Comparison of ENCODE assay signal across 24 cellular contexts in the genomic region with DNA sequence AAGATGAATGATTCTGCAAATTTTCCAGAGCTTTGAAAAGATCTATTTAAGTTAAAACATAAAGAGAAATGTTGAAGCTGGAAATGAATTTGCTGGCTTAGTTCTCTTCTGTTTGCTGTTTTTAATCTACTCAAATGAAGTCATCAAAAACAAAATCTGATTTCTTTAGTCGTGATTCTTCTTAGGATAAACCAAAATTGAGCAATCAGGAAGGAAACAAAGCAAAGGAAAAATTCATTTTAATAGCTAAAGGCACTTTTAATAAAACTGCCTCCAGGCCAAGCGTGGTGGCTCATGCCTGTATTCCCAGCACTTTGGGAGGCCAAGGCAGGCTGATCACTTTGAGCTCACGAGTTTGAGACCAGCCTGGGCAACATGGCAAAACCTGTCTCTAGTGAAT.
A peak's percentile ranks its signal among the peaks of the same experiment; 100 is the strongest.
DNase-seq lines count a peak whose midpoint lies in the region; ATAC-seq and TF ChIP-seq lines count a peak whose summit lies in the region.
"Had no signal": no experiment of that assay in that cellular context is flagged by ENCODE, and none has a peak within 500 bp of the region (broad histone marks: within the 10 kb centered on the region; RNA-seq: fewer than 3 reads in every experiment).

No MANE protein-coding gene starts in this region.

- H3K27ac ChIP-seq in ACC112 (ENCODE audit: low read depth, low read length) (0 out of 2 replicates have a peak overlapping the region, but pooled peaks have one; percentile 4), IMR-90 (ENCODE audit: insufficient read depth, low read length) (peak overlapping the region; percentile 1; the same call in 1 of the 2 replicates), MM.1S (ENCODE audit: low read length) (no peak overlapping the region)
- H3K27ac ChIP-seq: 22Rv1, C4-2B, HL-60, Peyer's patch, SJCRH30 had no signal

- H2AK9ac ChIP-seq in IMR-90 (replicated peaks; ENCODE audit: low read depth, low read length, poor library complexity), result no peak overlapping the region

- TF ChIP-seq POLR2A in IMR-90 (IDR thresholded peaks at IDR 0.05; ENCODE audit: low read depth, low read length), result no peak

- no peak overlapping the region for H4K8ac ChIP-seq in IMR-90 (ENCODE audit: low read depth in 2 of 2, low read length in 2 of 2)

- no peak overlapping the region for H2BK15ac ChIP-seq in IMR-90 (ENCODE audit: low read depth, low read length)

- H3K9ac ChIP-seq in IMR-90 (ENCODE audit: low read depth, low read length) (no peak overlapping the region), MM.1S (ENCODE audit: low read length) (no peak overlapping the region)

- peaks cover 5% of the 10 kb centered on the region for H3K9me1 ChIP-seq in IMR-90 (ENCODE audit: insufficient read depth, low read length)

- H3K9me2 ChIP-seq in MM.1S (replicated peaks; ENCODE audit: insufficient read depth, low read length), result no peaks in the 10 kb centered on the region

- H3K18ac ChIP-seq in IMR-90 (ENCODE audit: low read depth, low read length), result no peak overlapping the region

- intact Hi-C loops in IMR-90 (cut with micrococcal nuclease), result loop anchor here (10.0 kb wide), 1 partner anchor 222 kb away; the partner anchor contains the start of gene FBN1
- intact Hi-C loops in activated CD4-positive, alpha-beta T cell treated with anti-CD3 and anti-CD28 coated beads for 36 hours (cut with DNase I, micrococcal nuclease), result no loop called here

- TF ChIP-seq RAD21 in IMR-90 (IDR thresholded peaks at IDR 0.05; ENCODE audit: low read length), result no peak

- H4K20me1 ChIP-seq in IMR-90 (ENCODE audit: insufficient read depth, low read length) (no peaks in the 10 kb centered on the region), MM.1S (ENCODE audit: insufficient read depth, low read length) (no peaks in the 10 kb centered on the region)

- H2BK120ac ChIP-seq in IMR-90 (ENCODE audit: low read depth, low read length), result no peak overlapping the region

- H3K56ac ChIP-seq in IMR-90 (ENCODE audit: extremely low read depth, insufficient read depth, low read length), result no peak overlapping the region

- H3K23ac ChIP-seq in IMR-90 (ENCODE audit: low read depth, low read length), result no peak overlapping the region

- in situ Hi-C loops in IMR-90 (cut with MboI; ENCODE audit: low sequenced_read_pairs), result no loop called here

- WGBS in IMR-90 (ENCODE audit: extremely low coverage in 2 of 2, insufficient read length in 1 of 2), 2 experiments, result 100% methylated on average over 1 of the region's 3 CpGs; no CpG with 5 or more reads in 1 of the 2 experiments

- peaks cover 37% of the 10 kb centered on the region for H3K4me1 Mint-ChIP-seq in nephron
- no peaks in the 10 kb centered on the region for H3K4me1 Mint-ChIP-seq in activated CD4-positive, alpha-beta T cell treated with anti-CD3 and anti-CD28 coated beads for 36 hours
- H3K4me1 Mint-ChIP-seq: CD8-positive, alpha-beta memory T cell had no signal

- H3K36me3 ChIP-seq in ACC112 (ENCODE audit: insufficient read depth, low read length) (peaks cover 56% of the 10 kb centered on the region), IMR-90 (ENCODE audit: control insufficient read depth, insufficient read depth, low read length) (peaks cover 57% of the 10 kb centered on the region), MM.1S (replicated peaks; ENCODE audit: insufficient read depth, low read length) (no peaks in the 10 kb centered on the region)

- H3K4ac ChIP-seq in IMR-90 (ENCODE audit: low read depth, low read length), result no peak overlapping the region

- H3K4me3 Mint-ChIP-seq in nephron, result no peak overlapping the region
- H3K4me3 Mint-ChIP-seq in activated CD4-positive, alpha-beta T cell treated with anti-CD3 and anti-CD28 coated beads for 36 hours, result no peak overlapping the region
- H3K4me3 Mint-ChIP-seq: CD8-positive, alpha-beta memory T cell had no signal

- CTCF ChIA-PET in IMR-90 (lab: Yijun Ruan, JAX), result no interaction called here
- CTCF ChIA-PET in activated CD4-positive, alpha-beta T cell treated with anti-CD3 and anti-CD28 coated beads for 36 hours (lab: Charles Lee), result interaction anchor here (1.3 kb wide), 1 partner anchor 17 kb away, joined by 4 read pairs; no protein-coding TSS in a partner anchor

- ATAC-seq in IMR-90 (ENCODE audit: low read depth) (no peak), HG03342 (IDR thresholded peaks at IDR 0.05; ENCODE audit: unreplicated experiment) (no peak)
- no peak for ATAC-seq in activated CD4-positive, alpha-beta T cell treated with anti-CD3 and anti-CD28 coated beads for 36 hours

- H3K4me3 ChIP-seq in ACC112 (ENCODE audit: low read depth, low read length) (no peak overlapping the region), IMR-90 (ENCODE audit: insufficient read depth, low read depth, low read length) (no peak overlapping the region), MM.1S (ENCODE audit: low read length) (no peak overlapping the region)
- H3K4me3 ChIP-seq: Peyer's patch, SJCRH30 had no signal

- H3F3A ChIP-seq in MM.1S (ENCODE audit: insufficient read depth, low read length), result no peaks in the 10 kb centered on the region

- no peaks in the 10 kb centered on the region for H3K79me2 ChIP-seq in ACC112 (ENCODE audit: control insufficient read depth, insufficient read depth, low read length, unreplicated experiment)
- no peaks in the 10 kb centered on the region for H3K79me2 ChIP-seq in MM.1S (ENCODE audit: low read length)

- peaks cover 71% of the 10 kb centered on the region for H3K36me3 Mint-ChIP-seq in nephron (ENCODE audit: low read depth)
- no peaks in the 10 kb centered on the region for H3K36me3 Mint-ChIP-seq in activated CD4-positive, alpha-beta T cell treated with anti-CD3 and anti-CD28 coated beads for 36 hours (ENCODE audit: low read depth)
- H3K36me3 Mint-ChIP-seq: CD8-positive, alpha-beta memory T cell had no signal

- no peak for TF ChIP-seq CTCF in IMR-90 (conservative IDR thresholded peaks at IDR 0.05; ENCODE audit: low read depth, low read length)
- no peak for TF ChIP-seq CTCF in nephron (IDR thresholded peaks at IDR 0.05; ENCODE audit: unreplicated experiment in 3 of 3)
- TF ChIP-seq CTCF in MM.1S (IDR thresholded peaks at IDR 0.05; ENCODE audit: low read length), result no peak

- H3K14ac ChIP-seq in IMR-90 (replicated peaks; ENCODE audit: low read depth, low read length), result no peak overlapping the region

- no peak overlapping the region for H2BK20ac ChIP-seq in IMR-90 (ENCODE audit: low read depth, low read length)

- no peaks in the 10 kb centered on the region for H3K27me3 ChIP-seq in ACC112 (ENCODE audit: insufficient read depth, low read length)
- no peaks in the 10 kb centered on the region for H3K27me3 ChIP-seq in IMR-90 (ENCODE audit: control insufficient read depth, insufficient read depth, low read length)
- no peaks in the 10 kb centered on the region for H3K27me3 ChIP-seq in MM.1S (replicated peaks; ENCODE audit: insufficient read depth, low read length)
- H3K27me3 ChIP-seq: Peyer's patch, SJCRH30 had no signal

- peaks cover 13 to 32% of the 10 kb centered on the region in 2 experiments for H3K79me1 ChIP-seq in IMR-90 (ENCODE audit: low read depth in 1 of 2, low read length in 2 of 2)

- dilution Hi-C loops in IMR-90 (cut with HindIII; ENCODE audit: low sequenced_read_pairs, unreplicated experiment), result no loop called here

- no peak overlapping the region for H2AK5ac ChIP-seq in IMR-90 (ENCODE audit: low read depth, low read length)

- H2AFZ ChIP-seq in ACC112 (ENCODE audit: low read length, unreplicated experiment), result no peak overlapping the region
- H2AFZ ChIP-seq in IMR-90 (replicated peaks; ENCODE audit: low read length, poor library complexity), result no peak overlapping the region
- no peak overlapping the region for H2AFZ ChIP-seq in MM.1S (ENCODE audit: low read length)

- no peak overlapping the region for H2BK5ac ChIP-seq in IMR-90 (ENCODE audit: low read depth, low read length, poor library complexity, severe bottlenecking)

- peak overlapping the region; percentile 5 to 97 (median 46) for H3K27ac Mint-ChIP-seq in nephron
- H3K27ac Mint-ChIP-seq in activated CD4-positive, alpha-beta T cell treated with anti-CD3 and anti-CD28 coated beads for 36 hours, result no peak overlapping the region
- H3K27ac Mint-ChIP-seq: CD8-positive, alpha-beta memory T cell had no signal

- no peak overlapping the region for H4K5ac ChIP-seq in IMR-90 (ENCODE audit: low read depth, low read length)

- H3K4me1 ChIP-seq in ACC112 (ENCODE audit: control insufficient read depth, insufficient read depth, low read length, unreplicated experiment) (no peaks in the 10 kb centered on the region), IMR-90 (ENCODE audit: control insufficient read depth, insufficient read depth, low read length) (peaks cover 9% of the 10 kb centered on the region), MM.1S (ENCODE audit: low read length) (peaks cover 11% of the 10 kb centered on the region)
- H3K4me1 ChIP-seq: Peyer's patch had no signal

- no peaks in the 10 kb centered on the region for H3K27me3 Mint-ChIP-seq in nephron (ENCODE audit: low read depth)
- no peaks in the 10 kb centered on the region for H3K27me3 Mint-ChIP-seq in activated CD4-positive, alpha-beta T cell treated with anti-CD3 and anti-CD28 coated beads for 36 hours

- no peak overlapping the region for H4K91ac ChIP-seq in IMR-90 (ENCODE audit: insufficient read depth, low read depth, low read length)

- H3K9me3 Mint-ChIP-seq in nephron, result no peaks in the 10 kb centered on the region
- no peaks in the 10 kb centered on the region for H3K9me3 Mint-ChIP-seq in activated CD4-positive, alpha-beta T cell treated with anti-CD3 and anti-CD28 coated beads for 36 hours (ENCODE audit: low read depth)
- H3K9me3 Mint-ChIP-seq: CD8-positive, alpha-beta memory T cell had no signal

- DNase-seq in IMR-90 (no peak), fibroblast of gingiva (ENCODE audit: low read depth) (peak; percentile 67), NCI-H69 (lab: John Stamatoyannopoulos, UW) (no peak), MM.1S (no peak)
- no peak for DNase-seq in activated CD4-positive, alpha-beta T cell treated with anti-CD3 and anti-CD28 coated beads for 36 hours
- DNase-seq: Calu3; CD8-positive, alpha-beta memory T cell; GDM1; GOT3; MV-4-11; NCI-H1105 treated with DMSO at 0.1 percent for 48 hours; NCI-H2029 treated with DMSO at 0.1 percent for 48 hours; NCI-H2171; NCI-H345; NCI-H524; NCI-H82; Peyer's patch; SJCRH30 had no signal

- H3K9me3 ChIP-seq in IMR-90 (ENCODE audit: control insufficient read depth, insufficient read depth, low read length) (no peaks in the 10 kb centered on the region), MM.1S (replicated peaks; ENCODE audit: insufficient read depth, low read length) (no peaks in the 10 kb centered on the region)
- H3K9me3 ChIP-seq: Peyer's patch, SJCRH30 had no signal

- no TSS peak for BruUV-seq in IMR-90 (replicated peaks; lab: Mats Ljungman, UMichigan)

- H3K4me2 ChIP-seq in IMR-90 (ENCODE audit: low read depth, low read length) (no peak overlapping the region), MM.1S (ENCODE audit: low read depth, low read length) (no peak overlapping the region)

- POLR2A ChIA-PET in IMR-90 (lab: Charles Lee; ENCODE audit: unreplicated experiment), result interaction anchor here (0.6 kb wide), 1 partner anchor 1573 kb away, joined by 3 read pairs; no protein-coding TSS in a partner anchor
- POLR2A ChIA-PET in activated CD4-positive, alpha-beta T cell treated with anti-CD3 and anti-CD28 coated beads for 36 hours (lab: Charles Lee), result no interaction called here
